In genomic region chr6:24847402-24847801, GRCh38 we compare ENCODE assay signal across 18 cellular contexts. TPM values are rescaled to one million over a fixed set of nuclear protein-coding genes. Genes with fewer than 3 reads are reported as not detected.
A peak's percentile ranks its signal among the peaks of the same experiment; 100 is the strongest.
DNase-seq lines count a peak whose midpoint lies in the region; ATAC-seq and TF ChIP-seq lines count a peak whose summit lies in the region.
"Had no signal": no experiment of that assay in that cellular context is flagged by ENCODE, and none has a peak within 500 bp of the region (broad histone marks: within the 10 kb centered on the region; RNA-seq: fewer than 3 reads in every experiment).

No MANE protein-coding gene starts in this region.

- peaks cover 0 to 6% (median 0%) of the 10 kb centered on the region in 8 donors for H3K9me3 Mint-ChIP-seq in CD4-positive, alpha-beta memory T cell
- no peaks in the 10 kb centered on the region for H3K9me3 Mint-ChIP-seq in GM23338
- no peaks in the 10 kb centered on the region for H3K9me3 Mint-ChIP-seq in naive thymus-derived CD8-positive, alpha-beta T cell
- H3K9me3 Mint-ChIP-seq: mesothelial cell of epicardium had no signal

- peaks cover 6% of the 10 kb centered on the region; the same call in 1 of the 2 replicates for H3K9me2 ChIP-seq in GM23338 (ENCODE audit: insufficient read depth)

- H2AFZ ChIP-seq in GM23338: no peak overlapping the region

- H3K4me2 ChIP-seq in GM23338: no peak overlapping the region

- no peak for DNase-seq in CD4-positive, alpha-beta memory T cell
- DNase-seq in GM23338 (ENCODE audit: low spot score): no peak
- peak in 4 of 7 donors; percentile 24 to 40 (median 26) for DNase-seq in adrenal gland
- no peak for DNase-seq in naive thymus-derived CD8-positive, alpha-beta T cell
- DNase-seq in stimulated activated CD4-positive, alpha-beta T cell treated with anti-CD3 and anti-CD28 coated beads, Interleukin-1b, Interleukin-23, amount 100 ng/mL, for 48 hours: no peak
- DNase-seq in NCI-H226: no peak
- DNase-seq in NCI-H2107 treated with DMSO at 0.1 percent for 48 hours (lab: John Stamatoyannopoulos, UW; ENCODE audit: unreplicated experiment): no peak
- DNase-seq: BE2C, heart right ventricle, NCI-H146, NCI-H446 treated with DMSO at 0.1 percent for 48 hours, occipital lobe had no signal

- TF ChIP-seq POLR2A in adrenal gland (IDR thresholded peaks at IDR 0.05): no peak

- no peak overlapping the region for H3K4me3 ChIP-seq in CD4-positive, alpha-beta memory T cell (ENCODE audit: low read length in 2 of 2)
- no peak overlapping the region for H3K4me3 ChIP-seq in GM23338
- no peak overlapping the region for H3K4me3 ChIP-seq in adrenal gland
- H3K4me3 ChIP-seq: cardiac muscle cell, heart right ventricle, SJSA1, tibial nerve had no signal

- H3K4me1 ChIP-seq in CD4-positive, alpha-beta memory T cell (ENCODE audit: insufficient read depth, low read length): peaks cover 35% of the 10 kb centered on the region
- H3K4me1 ChIP-seq in GM23338 (ENCODE audit: insufficient read depth) (no peaks in the 10 kb centered on the region), adrenal gland (replicated peaks in 1 of 2) (no peaks in the 10 kb centered on the region)
- H3K4me1 ChIP-seq: BE2C, SJSA1, tibial nerve had no signal

- intact Hi-C loops in CD4-positive, alpha-beta memory T cell (cut with micrococcal nuclease): no loop called here
- intact Hi-C loops in adrenal gland (cut with DNase I): no loop called here

- H3K4me1 Mint-ChIP-seq in CD4-positive, alpha-beta memory T cell: peaks cover 32 to 58% (median 42%) of the 10 kb centered on the region in 4 donors
- H3K4me1 Mint-ChIP-seq in GM23338: no peaks in the 10 kb centered on the region; the same call in 1 of the 3 replicates
- peaks cover 27 to 69% (median 47%) of the 10 kb centered on the region in 4 donors for H3K4me1 Mint-ChIP-seq in naive thymus-derived CD8-positive, alpha-beta T cell

- CTCF ChIA-PET in CD4-positive, alpha-beta memory T cell (lab: Charles Lee; ENCODE audit: partially characterized antibody): interaction anchor here (1.0 to 3.8 kb wide), 4 partner anchors 9 to 171 kb away, joined by 3 to 17 read pairs (median 10); no protein-coding TSS in a partner anchor

- no peaks in the 10 kb centered on the region for H4K20me1 ChIP-seq in GM23338 (replicated peaks; ENCODE audit: insufficient read depth)

- no peaks in the 10 kb centered on the region for H3K79me2 ChIP-seq in GM23338 (replicated peaks; ENCODE audit: insufficient read depth)

- POLR2A ChIA-PET in CD4-positive, alpha-beta memory T cell (lab: Charles Lee; ENCODE audit: partially characterized antibody): interaction anchor here (0.7 to 2.2 kb wide), 2 partner anchors 10 to 18 kb away, joined by 3 to 8 read pairs; no protein-coding TSS in a partner anchor
- POLR2A ChIA-PET in naive thymus-derived CD8-positive, alpha-beta T cell (lab: Charles Lee): interaction anchor here (0.6 to 1.2 kb wide), 2 partner anchors 13 to 171 kb away, joined by 3 read pairs; no protein-coding TSS in a partner anchor

- H3K36me3 ChIP-seq in CD4-positive, alpha-beta memory T cell (ENCODE audit: insufficient read depth, low read length): peaks cover 94% of the 10 kb centered on the region
- 0 out of 2 replicates have a peak, but pooled peaks cover 5% of the 10 kb centered on the region for H3K36me3 ChIP-seq in GM23338 (ENCODE audit: insufficient read depth)
- no peaks in the 10 kb centered on the region for H3K36me3 ChIP-seq in adrenal gland (replicated peaks in 1 of 2)
- H3K36me3 ChIP-seq: BE2C, cardiac muscle cell, SJSA1 had no signal

- H3K27me3 Mint-ChIP-seq in CD4-positive, alpha-beta memory T cell: no peaks in the 10 kb centered on the region
- peaks cover 2% of the 10 kb centered on the region for H3K27me3 Mint-ChIP-seq in GM23338 (ENCODE audit: insufficient read depth, low read depth, poor library complexity)
- H3K27me3 Mint-ChIP-seq in naive thymus-derived CD8-positive, alpha-beta T cell: no peaks in the 10 kb centered on the region

- 44 to 78% (median 56%) methylated on average over 7 of the region's 7 CpGs for WGBS in adrenal gland, 4 donors

- H3K9me3 ChIP-seq in CD4-positive, alpha-beta memory T cell (ENCODE audit: control insufficient read depth in 1 of 2, low read length in 2 of 2): no peaks in the 10 kb centered on the region
- no peaks in the 10 kb centered on the region for H3K9me3 ChIP-seq in adrenal gland (replicated peaks in 1 of 3)
- H3K9me3 ChIP-seq: BE2C, heart right ventricle, SJSA1, tibial nerve had no signal

- no peaks in the 10 kb centered on the region for H3F3A ChIP-seq in GM23338 (replicated peaks; ENCODE audit: low read depth)

- TF ChIP-seq CTCF in GM23338 (conservative IDR thresholded peaks at IDR 0.05; ENCODE audit: low read depth in 2 of 2) (no peak), adrenal gland (IDR thresholded peaks at IDR 0.05) (no peak)

- no peaks in the 10 kb centered on the region for H3K27me3 ChIP-seq in CD4-positive, alpha-beta memory T cell (ENCODE audit: insufficient read depth, low read length)
- no peaks in the 10 kb centered on the region for H3K27me3 ChIP-seq in GM23338 (ENCODE audit: insufficient read depth)
- no peaks in the 10 kb centered on the region for H3K27me3 ChIP-seq in adrenal gland
- H3K27me3 ChIP-seq: BE2C, cardiac muscle cell, heart right ventricle, SJSA1, tibial nerve had no signal

- H3K4me3 Mint-ChIP-seq in CD4-positive, alpha-beta memory T cell: no peak overlapping the region
- no peak overlapping the region for H3K4me3 Mint-ChIP-seq in GM23338
- peak overlapping the region in 2 of 10 donors; percentile 28 to 33 for H3K4me3 Mint-ChIP-seq in naive thymus-derived CD8-positive, alpha-beta T cell
- H3K4me3 Mint-ChIP-seq: mesothelial cell of epicardium had no signal

- H3K27ac ChIP-seq in CD4-positive, alpha-beta memory T cell (ENCODE audit: low read depth, low read length): no peak overlapping the region
- H3K27ac ChIP-seq in GM23338 (ENCODE audit: low read depth): no peak overlapping the region
- H3K27ac ChIP-seq in adrenal gland: no peak overlapping the region
- H3K27ac ChIP-seq: cardiac muscle cell, heart right ventricle, SJSA1, tibial nerve had no signal

- no peak for ATAC-seq in GM23338
- no peak for ATAC-seq in naive thymus-derived CD8-positive, alpha-beta T cell
- ATAC-seq: HCT116, heart right ventricle, sciatic nerve had no signal

- peaks cover 86 to 93% of the 10 kb centered on the region in 2 donors for H3K36me3 Mint-ChIP-seq in CD4-positive, alpha-beta memory T cell
- H3K36me3 Mint-ChIP-seq in GM23338 (ENCODE audit: low read depth): peaks cover 54% of the 10 kb centered on the region
- peaks cover 14 to 97% (median 43%) of the 10 kb centered on the region in 3 donors for H3K36me3 Mint-ChIP-seq in naive thymus-derived CD8-positive, alpha-beta T cell
- H3K36me3 Mint-ChIP-seq: mesothelial cell of epicardium had no signal

- peak overlapping the region; percentile 2 to 92 (median 76) for H3K27ac Mint-ChIP-seq in CD4-positive, alpha-beta memory T cell
- 0 out of 2 replicates have a peak overlapping the region, but pooled peaks have one; percentile 7 for H3K27ac Mint-ChIP-seq in GM23338
- H3K27ac Mint-ChIP-seq in naive thymus-derived CD8-positive, alpha-beta T cell: peak overlapping the region; percentile 54 to 95 (median 86)
- H3K27ac Mint-ChIP-seq: mesothelial cell of epicardium had no signal

TF ChIP-seq in GM23338, 12 proteins besides CTCF, POLR2A, EP300 and RAD21 (continues in another document):
- TF ChIP-seq ETS1 (IDR thresholded peaks at IDR 0.05) (no peak), JUNB (IDR thresholded peaks at IDR 0.05; ENCODE audit: unreplicated experiment) (no peak), NANOG (IDR thresholded peaks at IDR 0.05; ENCODE audit: borderline replicate concordance) (no peak), EZH2phosphoT487 (IDR thresholded peaks at IDR 0.05; ENCODE audit: unreplicated experiment) (no peak)

RNA-seq across cellular contexts. Expression of gene ARMH2, which starts 48.7 kb away (rescaled TPM):
- total RNA-seq in CD4-positive, alpha-beta memory T cell: 1 to 10 TPM; 3.1 to 4.7 TPM
- polyA plus RNA-seq in CD4-positive, alpha-beta memory T cell: under 1 TPM in 1 of 2 donors, not detected in 1; 0.55 TPM
- total RNA-seq in GM23338 (2014; rRNA removed; shearing (Covaris generic)): not detected in 2 replicates
- polyA plus RNA-seq in GM23338 (2016; fragmentation: Nextera tagmentation; extraction: Ambion mirVana): not detected in 2 replicates
- not detected for total RNA-seq in adrenal gland
- not detected for polyA plus RNA-seq in adrenal gland
- total RNA-seq in naive thymus-derived CD8-positive, alpha-beta T cell: 1 to 10 TPM; 4.5 to 7.1 TPM
- polyA plus RNA-seq in naive thymus-derived CD8-positive, alpha-beta T cell: under 1 TPM in 2 of 3 donors, not detected in 1; 0.26 to 0.27 TPM
- total RNA-seq: cardiac muscle cell, heart right ventricle, mesothelial cell of epicardium, occipital lobe, sciatic nerve, SJSA1, tibial nerve had no signal
- polyA plus RNA-seq: cardiac muscle cell, heart right ventricle had no signal

Comparison
In these comparisons a context has a peak if more than half of its experiments do, and no peak if none do; other contexts are left out.
1. DNase-seq: peak in adrenal gland (4 of 7); none in CD4-positive, alpha-beta memory T cell (0 of 5), GM23338 (single experiment), naive thymus-derived CD8-positive, alpha-beta T cell (0 of 10), stimulated activated CD4-positive, alpha-beta T cell treated with anti-CD3 and anti-CD28 coated beads, Interleukin-1b, Interleukin-23, amount 100 ng/mL, for 48 hours (single experiment), NCI-H226 (single experiment) and NCI-H2107 treated with DMSO at 0.1 percent for 48 hours (single experiment).
2. H3K27ac Mint-ChIP-seq: peak in every context shown above with its lines; median percentile 86 in naive thymus-derived CD8-positive, alpha-beta T cell; 76 in CD4-positive, alpha-beta memory T cell; 7 in GM23338.